ENCODE assay signal across 8 cellular contexts in the genomic region with DNA sequence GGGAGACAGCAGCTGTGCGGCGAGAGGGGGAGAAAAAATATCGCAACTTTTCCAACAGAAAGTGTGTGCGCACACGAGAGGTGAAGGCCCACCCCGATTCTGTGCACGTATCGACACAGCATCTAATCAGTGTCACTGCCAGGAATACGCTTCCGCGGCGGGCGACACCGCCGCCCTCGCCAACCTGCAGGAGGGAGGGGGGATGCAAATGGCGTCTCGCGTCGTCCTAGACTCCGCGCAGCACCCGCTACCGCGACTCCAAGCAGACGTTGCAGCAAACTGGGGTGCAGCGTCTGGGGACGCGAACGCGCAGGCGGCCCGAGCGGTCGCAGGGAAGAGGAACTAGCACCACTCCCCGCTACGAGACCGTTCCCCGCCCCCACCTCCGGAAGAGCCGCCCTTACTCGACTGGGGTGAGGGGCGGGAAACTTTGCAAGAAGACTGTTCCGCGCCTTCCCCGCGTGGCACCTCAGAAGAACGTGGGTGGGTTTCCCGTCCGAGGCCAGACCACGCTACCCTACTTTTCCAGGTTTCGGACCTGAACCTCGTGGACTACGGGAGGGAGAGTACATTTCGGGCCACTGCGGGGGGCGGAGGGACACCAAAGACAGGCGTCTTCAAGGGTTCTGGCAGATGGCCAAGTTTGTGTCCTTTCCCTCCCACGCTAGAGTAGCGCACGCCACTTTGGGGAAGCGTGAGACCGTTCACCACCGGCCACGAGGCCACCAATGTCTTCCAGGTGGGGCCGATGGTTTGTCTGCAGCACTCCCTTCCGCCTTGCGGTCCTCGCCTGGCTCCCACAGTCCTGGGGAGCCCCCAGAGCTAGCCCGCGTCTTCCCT.
A peak's percentile ranks its signal among the peaks of the same experiment; 100 is the strongest.
DNase-seq lines count a peak whose midpoint lies in the region; ATAC-seq, FAIRE-seq and TF ChIP-seq lines count a peak whose summit lies in the region.

No MANE protein-coding gene starts in this region.

- intact Hi-C loops in lower leg skin (cut with DNase I; ENCODE audit: low total_unique reads), result no loop called here

- no peak for DNase-seq in H54 (ENCODE audit: insufficient read length, low spot score)
- DNase-seq in NCI-H2029 (lab: John Stamatoyannopoulos, UW), result peak; percentile 83
- peak; percentile 69 for DNase-seq in activated CD4-positive, alpha-beta T cell treated with anti-CD3 and anti-CD28 coated beads for 1 hour
- DNase-seq in choroid plexus epithelial cell (ENCODE audit: low read depth), result peak; percentile 53
- DNase-seq in lower leg skin (ENCODE audit: low spot score in 2 of 2), result peak; percentile 65 to 94
- peak; percentile 55 to 65 (median 65) for DNase-seq in stimulated activated CD4-positive, alpha-beta T cell treated with anti-CD3 and anti-CD28 coated beads, TNF-alpha, amount 100 ng/mL, for 1 hour (ENCODE audit: low read depth in 3 of 3, low spot score in 1 of 3)

- peaks cover 15% of the 10 kb centered on the region for H3K79me2 ChIP-seq in DOHH2 (ENCODE audit: control insufficient read depth, low read length)

- H3K27ac ChIP-seq in DOHH2 (ENCODE audit: low read depth, low read length), result peak overlapping the region; percentile 95

- ATAC-seq in GM18519 (IDR thresholded peaks at IDR 0.05; ENCODE audit: low FRiP score, unreplicated experiment), result no peak

- no peaks in the 10 kb centered on the region for H4K20me1 ChIP-seq in DOHH2 (ENCODE audit: control insufficient read depth, insufficient read depth, low read depth, low read length)

- 0 out of 2 replicates have a peak, but pooled peaks have one; percentile 13 for TF ChIP-seq POLR2A in H54 (IDR thresholded peaks at IDR 0.05; ENCODE audit: low read depth, low read length)
- TF ChIP-seq POLR2A in lower leg skin (IDR thresholded peaks at IDR 0.05), result no peak

- H3K9me2 ChIP-seq in DOHH2 (replicated peaks; ENCODE audit: control insufficient read depth, low read length), result no peaks in the 10 kb centered on the region

- H3K4me2 ChIP-seq in DOHH2 (ENCODE audit: low read length), result peak overlapping the region; percentile 92

- peaks cover 13% of the 10 kb centered on the region for H3F3A ChIP-seq in DOHH2 (ENCODE audit: control insufficient read depth, insufficient read depth)

- H3K36me3 ChIP-seq in DOHH2 (ENCODE audit: control insufficient read depth, low read length), result no peaks in the 10 kb centered on the region

- TF ChIP-seq CTCF in DOHH2 (IDR thresholded peaks at IDR 0.05; ENCODE audit: low read depth, low read length, poor library complexity, severe bottlenecking) (no peak), choroid plexus epithelial cell (conservative IDR thresholded peaks at IDR 0.05; ENCODE audit: low read depth, low read length) (no peak), lower leg skin (IDR thresholded peaks at IDR 0.05) (no peak)

- H3K9me3 ChIP-seq in DOHH2 (ENCODE audit: control insufficient read depth, insufficient read depth, low read length), result no peaks in the 10 kb centered on the region

- H3K27me3 ChIP-seq in DOHH2 (ENCODE audit: control insufficient read depth, low read length), result no peaks in the 10 kb centered on the region

- FAIRE-seq in H54 (lab: Jason Lieb, UNC), result no peak

- peaks cover 60% of the 10 kb centered on the region for H3K4me1 ChIP-seq in DOHH2 (ENCODE audit: control insufficient read depth, low read length)

- H3K4me3 ChIP-seq in DOHH2 (ENCODE audit: low read length) (peak overlapping the region; percentile 85), choroid plexus epithelial cell (ENCODE audit: low read depth, low read length) (peak overlapping the region; percentile 60), lower leg skin (ENCODE audit: low read depth, poor library complexity, severe bottlenecking) (peak overlapping the region; percentile 28)

- WGBS in lower leg skin, 2 donors, result 0 to 13% methylated on average over 14 to 62 of the region's 71 CpGs

Comparison
In these comparisons a context has a peak if more than half of its experiments do, and no peak if none do; other contexts are left out.
1. H3K4me3 ChIP-seq: peak in every context shown above with its lines; median percentile 85 in DOHH2; 60 in choroid plexus epithelial cell; 28 in lower leg skin.